17 cellular contexts compared by ENCODE assay signal in genomic region chr1:200206340-200206739, GRCh38.
DNase-seq lines count a peak whose midpoint lies in the region; ATAC-seq, FAIRE-seq and TF ChIP-seq lines count a peak whose summit lies in the region.
"Had no signal": no experiment of that assay in that cellular context is flagged by ENCODE, and none has a peak within 500 bp of the region (broad histone marks: within the 10 kb centered on the region; RNA-seq: fewer than 3 reads in every experiment).

No MANE protein-coding gene starts in this region.

- peaks cover 0 to 10% of the 10 kb centered on the region in 2 donors for H3K27me3 Mint-ChIP-seq in effector memory CD8-positive, alpha-beta T cell
- H3K27me3 Mint-ChIP-seq: naive thymus-derived CD8-positive, alpha-beta T cell had no signal

- H3K36me3 Mint-ChIP-seq in effector memory CD8-positive, alpha-beta T cell (ENCODE audit: insufficient read depth): no peaks in the 10 kb centered on the region
- H3K36me3 Mint-ChIP-seq: naive thymus-derived CD8-positive, alpha-beta T cell had no signal

- no peak for ATAC-seq in HG03039 (IDR thresholded peaks at IDR 0.05; ENCODE audit: unreplicated experiment)
- no peak for ATAC-seq in effector memory CD8-positive, alpha-beta T cell (replicated peaks)
- ATAC-seq: GM12878; naive thymus-derived CD8-positive, alpha-beta T cell had no signal

- no peak for FAIRE-seq in D721Med (lab: Jason Lieb, UNC)
- FAIRE-seq: GM12878, H1 had no signal

- no peaks in the 10 kb centered on the region for H3K9me3 Mint-ChIP-seq in effector memory CD8-positive, alpha-beta T cell

- DNase-seq in Daoy (ENCODE audit: low read depth) (peak; percentile 42), LHCN-M2 (ENCODE audit: low read depth) (peak; percentile 67), astrocyte of the hippocampus (ENCODE audit: low read depth, low spot score) (peak; percentile 28), kidney tubule cell (ENCODE audit: low spot score) (peak; percentile 91), D721Med (ENCODE audit: insufficient read length, low spot score) (no peak)
- no peak for DNase-seq in effector memory CD8-positive, alpha-beta T cell
- DNase-seq: activated CD4-positive, alpha-beta T cell treated with anti-CD3 and anti-CD28 coated beads, Interleukin-2, amount 50 U/mL, for 4 hours; activated gamma-delta T cell treated with Interleukin-2 at 50 U/mL for 16 hours; dermis blood vessel endothelial cell; DMS 273 treated with DMSO at 0.1 percent for 48 hours; naive thymus-derived CD8-positive, alpha-beta T cell; NCI-H2081 treated with DMSO at 0.1 percent for 48 hours; testis had no signal

- no peak for TF ChIP-seq CTCF in D721Med (IDR thresholded peaks at IDR 0.05; ENCODE audit: insufficient read depth, missing control alignments)

- no peaks in the 10 kb centered on the region for H3K4me1 Mint-ChIP-seq in effector memory CD8-positive, alpha-beta T cell (ENCODE audit: low read depth in 2 of 2)
- H3K4me1 Mint-ChIP-seq: naive thymus-derived CD8-positive, alpha-beta T cell had no signal

- no peak overlapping the region for H3K27ac Mint-ChIP-seq in effector memory CD8-positive, alpha-beta T cell
- H3K27ac Mint-ChIP-seq: naive thymus-derived CD8-positive, alpha-beta T cell; T-helper 1 cell treated with Interleukin-12 subunit alpha and Interleukin-12 subunit beta and Interleukin-4 antibody, amounts not matched to agents 30 μg/mL and 1 μg/mL, for 36 hours had no signal

- no peak overlapping the region for H3K4me3 Mint-ChIP-seq in effector memory CD8-positive, alpha-beta T cell
- H3K4me3 Mint-ChIP-seq: naive thymus-derived CD8-positive, alpha-beta T cell; T-helper 1 cell treated with Interleukin-12 subunit alpha and Interleukin-12 subunit beta and Interleukin-4 antibody, amounts not matched to agents 30 μg/mL and 1 μg/mL, for 36 hours had no signal

Comparison
In these comparisons a context has a peak if more than half of its experiments do, and no peak if none do; other contexts are left out.
1. DNase-seq: peak in Daoy (single experiment), LHCN-M2 (single experiment), astrocyte of the hippocampus (single experiment) and kidney tubule cell (single experiment); none in effector memory CD8-positive, alpha-beta T cell (0 of 3) and D721Med (single experiment).